Comparison of ENCODE assay signal across 8 cellular contexts in genomic region chr16:67563708-67564468, GRCh38. TPM values are rescaled to one million over a fixed set of nuclear protein-coding genes. Genes with fewer than 3 reads are reported as not detected.
A peak's percentile ranks its signal among the peaks of the same experiment; 100 is the strongest.
DNase-seq lines count a peak whose midpoint lies in the region; ATAC-seq and TF ChIP-seq lines count a peak whose summit lies in the region.

No MANE protein-coding gene starts in this region.

- no peak for TF ChIP-seq CTCF in Loucy (conservative IDR thresholded peaks at IDR 0.05; ENCODE audit: low read length)
- no peak for TF ChIP-seq CTCF in parathyroid adenoma (IDR thresholded peaks at IDR 0.05)

- H3K36me3 ChIP-seq in Loucy (ENCODE audit: insufficient read depth, low read length) (no peaks in the 10 kb centered on the region), parathyroid adenoma (ENCODE audit: control insufficient read depth, insufficient read depth, low read length) (no peaks in the 10 kb centered on the region)

- H2AFZ ChIP-seq in Loucy (ENCODE audit: low read length) = no peak overlapping the region
- H2AFZ ChIP-seq in parathyroid adenoma = peak overlapping the region; percentile 98

- no peaks in the 10 kb centered on the region for H3K36me3 Mint-ChIP-seq in activated CD4-positive, alpha-beta memory T cell treated with anti-CD3 and anti-CD28 coated beads for 36 hours

- H3K4me1 ChIP-seq in Loucy (ENCODE audit: insufficient read depth, low read length, poor library complexity, severe bottlenecking) (peaks cover 35% of the 10 kb centered on the region), parathyroid adenoma (peaks cover 7% of the 10 kb centered on the region)

- DNase-seq in EL = peak; percentile 64
- DNase-seq in activated CD4-positive, alpha-beta memory T cell treated with anti-CD3 and anti-CD28 coated beads for 36 hours = peak; percentile 57
- DNase-seq in fibroblast of the conjunctiva (ENCODE audit: low read depth) = peak; percentile 71
- no peak for DNase-seq in T-helper 9 cell
- no peak for DNase-seq in iPS-NIHi11 (ENCODE audit: low spot score)

- H3K9me3 ChIP-seq in Loucy (ENCODE audit: insufficient read depth, low read depth, low read length) (no peaks in the 10 kb centered on the region), parathyroid adenoma (ENCODE audit: control insufficient read depth, low read length) (no peaks in the 10 kb centered on the region)

- no peaks in the 10 kb centered on the region for H3K9me3 Mint-ChIP-seq in activated CD4-positive, alpha-beta memory T cell treated with anti-CD3 and anti-CD28 coated beads for 36 hours

- 0 out of 2 replicates have a peak, but pooled peaks cover 8% of the 10 kb centered on the region for H3F3A ChIP-seq in Loucy (ENCODE audit: low read depth)

- peak overlapping the region; percentile 91 for H3K27ac Mint-ChIP-seq in activated CD4-positive, alpha-beta memory T cell treated with anti-CD3 and anti-CD28 coated beads for 36 hours

- CTCF ChIA-PET in activated CD4-positive, alpha-beta memory T cell treated with anti-CD3 and anti-CD28 coated beads for 36 hours (lab: Charles Lee) = interaction anchor here (0.7 to 5.8 kb wide), 18 partner anchors 8 to 1217 kb away, joined by 3 to 111 read pairs (median 4); partner anchors contain the start of genes C16orf86, CARMIL2 and ENKD1

- no peaks in the 10 kb centered on the region for H3K9me2 ChIP-seq in Loucy (replicated peaks; ENCODE audit: low read depth, low read length)

- H3K27me3 Mint-ChIP-seq in activated CD4-positive, alpha-beta memory T cell treated with anti-CD3 and anti-CD28 coated beads for 36 hours = no peaks in the 10 kb centered on the region

- no peak for ATAC-seq in HG02623 (IDR thresholded peaks at IDR 0.05; ENCODE audit: unreplicated experiment)

- POLR2A ChIA-PET in activated CD4-positive, alpha-beta memory T cell treated with anti-CD3 and anti-CD28 coated beads for 36 hours (lab: Charles Lee) = interaction anchor here (0.7 to 4.6 kb wide), 7 partner anchors 16 to 102 kb away, joined by 3 to 32 read pairs (median 5); partner anchors contain the start of genes ACD, CARMIL2 and PARD6A

- H3K79me2 ChIP-seq in Loucy (ENCODE audit: insufficient read depth, low read length) (peaks cover 89% of the 10 kb centered on the region), parathyroid adenoma (peaks cover 37% of the 10 kb centered on the region)

- peaks cover 49% of the 10 kb centered on the region for H3K4me1 Mint-ChIP-seq in activated CD4-positive, alpha-beta memory T cell treated with anti-CD3 and anti-CD28 coated beads for 36 hours (ENCODE audit: low read depth)

- peak overlapping the region; percentile 97 for H3K27ac ChIP-seq in parathyroid adenoma

- H3K4me3 Mint-ChIP-seq in activated CD4-positive, alpha-beta memory T cell treated with anti-CD3 and anti-CD28 coated beads for 36 hours = peak overlapping the region; percentile 83

- intact Hi-C loops in activated CD4-positive, alpha-beta memory T cell treated with anti-CD3 and anti-CD28 coated beads for 36 hours (cut with micrococcal nuclease) = loop anchor here (1.0 to 5.0 kb wide), 3 partner anchors 35 to 537 kb away; partner anchors contain the start of genes CARMIL2, CBFB and RIPOR1

- H3K27me3 ChIP-seq in Loucy (ENCODE audit: insufficient read depth, low read length, poor library complexity, severe bottlenecking) = peaks cover 8% of the 10 kb centered on the region
- no peaks in the 10 kb centered on the region for H3K27me3 ChIP-seq in parathyroid adenoma (ENCODE audit: control insufficient read depth, insufficient read depth, low read length)

- H3K4me2 ChIP-seq in Loucy (ENCODE audit: low read depth, low read length, poor library complexity, severe bottlenecking) (peak overlapping the region; percentile 86), parathyroid adenoma (ENCODE audit: low read length) (peak overlapping the region; percentile 98)

- H3K4me3 ChIP-seq in Loucy (ENCODE audit: low read length, poor library complexity, severe bottlenecking) = peak overlapping the region; percentile 92
- H3K4me3 ChIP-seq in parathyroid adenoma (ENCODE audit: low read depth, low read length) = peak overlapping the region; percentile 91

- H3K9ac ChIP-seq in Loucy (ENCODE audit: low read depth, low read length, poor library complexity, severe bottlenecking) (peak overlapping the region; percentile 91), parathyroid adenoma (no peak overlapping the region)

- H4K20me1 ChIP-seq in Loucy (ENCODE audit: insufficient read depth, low read length, poor library complexity, severe bottlenecking) = peaks cover 56% of the 10 kb centered on the region

RNA-seq across cellular contexts. Expression of gene CTCF, which starts 1.6 kb away (rescaled TPM):
- total RNA-seq in activated CD4-positive, alpha-beta memory T cell treated with anti-CD3 and anti-CD28 coated beads for 36 hours = 10 to 100 TPM; 48.9 to 51.5 TPM

RNA-seq across cellular contexts. Expression of gene RIPOR1, which starts 35.3 kb away (rescaled TPM):
- total RNA-seq in activated CD4-positive, alpha-beta memory T cell treated with anti-CD3 and anti-CD28 coated beads for 36 hours = 10 to 100 TPM; 33.4 to 37.9 TPM

Comparison
In these comparisons a context has a peak if more than half of its experiments do, and no peak if none do; other contexts are left out.
1. DNase-seq: peak in EL (single experiment), activated CD4-positive, alpha-beta memory T cell treated with anti-CD3 and anti-CD28 coated beads for 36 hours (single experiment) and fibroblast of the conjunctiva (single experiment); none in T-helper 9 cell (single experiment) and iPS-NIHi11 (single experiment).